In genomic region chr11:4006946-4007680, GRCh38 we compare ENCODE assay signal across 1 cellular context.
TF ChIP-seq lines count a peak whose summit lies in the region.

No MANE protein-coding gene starts in this region.

TF ChIP-seq in GM23338, 12 proteins besides CTCF, POLR2A, EP300 and RAD21 (continued from another document):
- TF ChIP-seq ZNF462 (CRISPR knock-in tag; IDR thresholded peaks at IDR 0.05) (no peak), STAT1 (IDR thresholded peaks at IDR 0.05; ENCODE audit: unreplicated experiment) (no peak)
